Comparison of ENCODE assay signal across 37 cellular contexts in the genomic region with DNA sequence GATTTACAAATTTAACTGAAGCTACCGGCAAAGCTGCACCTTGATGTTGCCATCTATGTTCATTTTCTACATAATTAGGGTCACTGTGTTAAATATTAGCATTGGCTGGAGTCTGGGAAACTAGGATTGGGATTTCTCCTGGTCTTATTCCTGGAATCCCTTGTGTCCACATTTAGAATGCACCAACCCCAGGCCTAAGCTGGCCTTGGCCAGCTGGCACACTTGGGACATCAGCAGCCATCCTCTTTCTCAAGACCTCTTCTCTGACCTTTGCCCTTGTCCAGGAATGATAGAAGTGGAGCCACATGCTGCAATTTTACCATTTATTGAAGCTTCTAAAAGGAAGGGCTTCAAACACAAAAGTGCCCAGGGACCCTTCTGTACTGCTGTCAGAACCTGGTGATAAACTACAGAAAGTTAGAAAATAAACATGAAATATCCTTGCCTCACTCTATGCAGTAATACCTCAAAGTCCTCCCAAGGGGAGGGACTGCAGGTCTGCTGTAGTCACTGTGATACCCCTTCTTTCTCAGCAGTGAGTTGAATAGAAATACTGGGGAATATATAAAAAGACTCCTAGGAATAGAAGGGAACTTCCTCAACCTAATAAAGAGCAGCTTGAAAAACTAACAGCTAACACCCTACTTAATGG. TPM values are rescaled to one million over a fixed set of nuclear protein-coding genes. Genes with fewer than 3 reads are reported as not detected.
"Had no signal": no experiment of that assay in that cellular context is flagged by ENCODE, and none has a peak within 500 bp of the region (broad histone marks: within the 10 kb centered on the region; RNA-seq: fewer than 3 reads in every experiment).

No MANE protein-coding gene starts in this region.

- H3K27ac ChIP-seq: adrenal gland, breast epithelium, cardiac muscle cell, colonic mucosa, epithelial cell of prostate, esophagus squamous epithelium, gastroesophageal sphincter, WERI-Rb-1 had no signal

- H3K9me3 ChIP-seq: adrenal gland, breast epithelium, colonic mucosa, esophagus squamous epithelium, gastroesophageal sphincter had no signal

- ATAC-seq: activated CD4-positive, CD25-positive, alpha-beta regulatory T cell treated with anti-CD3 and anti-CD28 coated beads, Interleukin-2, amount 50 U/mL, for 24 hours; activated CD8-positive, alpha-beta T cell treated with anti-CD3 and anti-CD28 coated beads for 36 hours; activated naive CD8-positive, alpha-beta T cell treated with anti-CD3 and anti-CD28 coated beads, Interleukin-2, amount 50 U/mL, for 24 hours; activated T-cell treated with anti-CD3 and anti-CD28 coated beads, Interleukin-2, amount 50 U/mL, for 4 hours; gastroesophageal sphincter; T-helper 17 cell had no signal

- H3K27me3 ChIP-seq: adrenal gland, breast epithelium, cardiac muscle cell, colonic mucosa, esophagus squamous epithelium, gastroesophageal sphincter had no signal

- H3K4me3 ChIP-seq: adrenal gland, breast epithelium, cardiac muscle cell, colonic mucosa, esophagus squamous epithelium, gastroesophageal sphincter had no signal

- DNase-seq: activated B cell treated with CpG ODN at 0.5 μM for 24 hours; activated CD4-positive, alpha-beta T cell treated with anti-CD3 and anti-CD28 coated beads for 48 hours; activated CD4-positive, alpha-beta T cell treated with anti-CD3 and anti-CD28 coated beads, Interleukin-2, amount 50 U/mL, for 1 hour; activated CD4-positive, alpha-beta T cell treated with anti-CD3 and anti-CD28 coated beads, Interleukin-2, amount 50 U/mL, for 48 hours; activated CD8-positive, alpha-beta memory T cell treated with anti-CD3 and anti-CD28 coated beads for 24 hours; activated CD8-positive, alpha-beta T cell treated with anti-CD3 and anti-CD28 coated beads for 36 hours; activated effector memory CD4-positive, alpha-beta T cell treated with anti-CD3 and anti-CD28 coated beads, Interleukin-2, amount 50 U/mL, for 16 hours; activated naive CD4-positive, alpha-beta T cell treated with anti-CD3 and anti-CD28 coated beads for 36 hours; activated naive CD8-positive, alpha-beta T cell treated with anti-CD3 and anti-CD28 coated beads for 36 hours; activated naive CD8-positive, alpha-beta T cell treated with anti-CD3 and anti-CD28 coated beads, Interleukin-2, amount 50 U/mL, for 24 hours; activated T-cell treated with anti-CD3 and anti-CD28 coated beads, Interleukin-2, amount 50 U/mL, for 4 hours; adrenal gland; amygdala; aorta; central memory CD4-positive, alpha-beta T cell; cerebellar nuclear complex; colonic mucosa; effector CD8-positive, alpha-beta T cell; esophagus squamous epithelium; foreskin melanocyte; T-helper 1 cell; T-helper 17 cell; T1000; WERI-Rb-1 had no signal

- FAIRE-seq: endometrium, endothelial cell of umbilical vein had no signal

- H3K36me3 ChIP-seq: adrenal gland, breast epithelium, cardiac muscle cell, colonic mucosa, esophagus squamous epithelium, gastroesophageal sphincter, WERI-Rb-1 had no signal

- H3K4me1 ChIP-seq: gastroesophageal sphincter had no signal

RNA-seq across cellular contexts. Expression of gene C1orf105, which starts 37.1 kb away (rescaled TPM):
- total RNA-seq: activated B cell treated with CpG ODN at 0.5 μM for 24 hours; activated CD8-positive, alpha-beta T cell treated with anti-CD3 and anti-CD28 coated beads for 36 hours; activated naive CD4-positive, alpha-beta T cell treated with anti-CD3 and anti-CD28 coated beads for 36 hours; activated naive CD8-positive, alpha-beta T cell treated with anti-CD3 and anti-CD28 coated beads for 36 hours; activated T-cell treated with anti-CD3 and anti-CD28 coated beads, Interleukin-2, amount 50 U/mL, for 4 hours; activated T-helper 1 cell treated with anti-CD3 and anti-CD28 coated beads, Interleukin-12 subunit alpha, Interleukin-12 subunit beta, Interleukin-2, Interleukin-4 antibody, amounts not matched to agents 30 ng/mL and 10 ng/mL and 1 ng/mL, durations not matched to agents 14 hours and 24 hours and 36 hours; activated T-helper 2 cell treated with anti-CD3 and anti-CD28 coated beads, Interferon-gamma antibody, Interleukin-2, Interleukin-4, amounts not matched to agents 10 μg/mL and 5 μg/mL and 100 μg/mL, durations not matched to agents 14 hours and 24 hours and 36 hours; aorta; breast epithelium; colonic mucosa; dermis microvascular lymphatic vessel endothelial cell; endothelial cell of umbilical vein; esophagus squamous epithelium; fibroblast of lung; fibroblast of villous mesenchyme; gastroesophageal sphincter; T-helper 17 cell had no signal
- polyA plus RNA-seq: aorta, endothelial cell of umbilical vein, esophagus, fibroblast of lung had no signal
